Comparison of ENCODE assay signal across 1 cellular context in the genomic region with DNA sequence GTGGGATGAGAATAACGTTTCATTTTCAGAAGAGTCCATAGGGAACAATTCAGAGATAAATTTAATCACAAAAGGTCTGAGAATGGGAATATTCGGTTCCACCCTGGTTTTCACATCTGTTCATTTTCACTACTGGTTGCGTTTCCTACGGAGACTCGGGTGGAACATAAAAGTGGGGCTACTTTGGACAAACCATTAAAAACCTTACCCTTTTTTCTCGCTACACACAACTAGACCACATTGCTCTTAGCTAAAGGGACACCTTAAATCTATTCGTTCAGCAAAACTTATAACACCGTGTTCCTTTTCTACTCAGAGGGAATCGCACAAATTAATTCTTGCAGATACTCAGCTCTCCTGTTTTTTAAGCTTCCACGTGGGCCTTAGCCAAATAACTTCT.
TF ChIP-seq lines count a peak whose summit lies in the region.

No MANE protein-coding gene starts in this region.

TF ChIP-seq in GM23338, 12 proteins besides CTCF, POLR2A, EP300 and RAD21 (continued from another document):
- no peak for TF ChIP-seq ZNF462 (CRISPR knock-in tag; IDR thresholded peaks at IDR 0.05)
- no peak for TF ChIP-seq ZNF331 (CRISPR knock-in tag; IDR thresholded peaks at IDR 0.05; ENCODE audit: low read depth)
- TF ChIP-seq JUNB (IDR thresholded peaks at IDR 0.05; ENCODE audit: unreplicated experiment): no peak
- TF ChIP-seq CREB1 (CRISPR knock-in tag; IDR thresholded peaks at IDR 0.05; ENCODE audit: low read depth): no peak
- no peak for TF ChIP-seq EZH2phosphoT487 (IDR thresholded peaks at IDR 0.05; ENCODE audit: unreplicated experiment)
- no peak for TF ChIP-seq REST (IDR thresholded peaks at IDR 0.05; ENCODE audit: unreplicated experiment)
